ENCODE assay signal across 27 cellular contexts in genomic region chr14:59328410-59328809, GRCh38.
DNase-seq lines count a peak whose midpoint lies in the region; ATAC-seq and TF ChIP-seq lines count a peak whose summit lies in the region.
"Had no signal": no experiment of that assay in that cellular context is flagged by ENCODE, and none has a peak within 500 bp of the region (broad histone marks: within the 10 kb centered on the region; RNA-seq: fewer than 3 reads in every experiment).

No MANE protein-coding gene starts in this region.

- peak; percentile 56 for ATAC-seq in activated CD8-positive, alpha-beta T cell treated with anti-CD3 and anti-CD28 coated beads for 36 hours
- ATAC-seq in activated CD8-positive, alpha-beta T cell treated with anti-CD3 and anti-CD28 coated beads, Interleukin-2, amount 10 ng/mL, durations not matched to agents 7 days and 5 days: no peak
- ATAC-seq in RWPE2 (ENCODE audit: low read depth): peak; percentile 76
- ATAC-seq: CD8-positive, alpha-beta T cell; heart left ventricle had no signal

- no peak overlapping the region for H3K4me3 Mint-ChIP-seq in activated CD8-positive, alpha-beta T cell treated with anti-CD3 and anti-CD28 coated beads for 36 hours
- no peak overlapping the region for H3K4me3 Mint-ChIP-seq in activated CD8-positive, alpha-beta T cell treated with anti-CD3 and anti-CD28 coated beads, Interleukin-2, amount 10 ng/mL, durations not matched to agents 7 days and 5 days
- H3K4me3 Mint-ChIP-seq in CD4-positive, alpha-beta memory T cell: no peak overlapping the region
- H3K4me3 Mint-ChIP-seq in nephron progenitor cell: no peak overlapping the region
- H3K4me3 Mint-ChIP-seq: activated naive CD8-positive, alpha-beta T cell; CD8-positive, alpha-beta T cell; central memory CD8-positive, alpha-beta T cell; nephron had no signal

- H3K27ac Mint-ChIP-seq in activated CD8-positive, alpha-beta T cell treated with anti-CD3 and anti-CD28 coated beads for 36 hours: no peak overlapping the region
- H3K27ac Mint-ChIP-seq in activated CD8-positive, alpha-beta T cell treated with anti-CD3 and anti-CD28 coated beads, Interleukin-2, amount 10 ng/mL, durations not matched to agents 7 days and 5 days: no peak overlapping the region
- H3K27ac Mint-ChIP-seq in CD4-positive, alpha-beta memory T cell: peak overlapping the region in 1 of 7 donors; percentile 54
- no peak overlapping the region for H3K27ac Mint-ChIP-seq in nephron progenitor cell
- H3K27ac Mint-ChIP-seq: activated naive CD8-positive, alpha-beta T cell; activated T-helper 2 cell treated with anti-CD3 and anti-CD28 coated beads, Interferon-gamma antibody, Interleukin-2, Interleukin-4, amounts not matched to agents 10 μg/mL and 5 μg/mL and 100 μg/mL, durations not matched to agents 14 hours and 24 hours and 36 hours; CD8-positive, alpha-beta T cell; nephron had no signal

- H3K9me3 Mint-ChIP-seq in activated CD8-positive, alpha-beta T cell treated with anti-CD3 and anti-CD28 coated beads for 36 hours: no peaks in the 10 kb centered on the region
- H3K9me3 Mint-ChIP-seq in activated CD8-positive, alpha-beta T cell treated with anti-CD3 and anti-CD28 coated beads, Interleukin-2, amount 10 ng/mL, durations not matched to agents 7 days and 5 days (ENCODE audit: insufficient read depth): no peaks in the 10 kb centered on the region
- no peaks in the 10 kb centered on the region for H3K9me3 Mint-ChIP-seq in CD4-positive, alpha-beta memory T cell
- H3K9me3 Mint-ChIP-seq in nephron progenitor cell: no peaks in the 10 kb centered on the region
- H3K9me3 Mint-ChIP-seq: activated T-helper 2 cell treated with anti-CD3 and anti-CD28 coated beads, Interferon-gamma antibody, Interleukin-2, Interleukin-4, amounts not matched to agents 10 μg/mL and 5 μg/mL and 100 μg/mL, durations not matched to agents 14 hours and 24 hours and 36 hours; CD8-positive, alpha-beta T cell; central memory CD8-positive, alpha-beta T cell; nephron had no signal

- H3K27me3 Mint-ChIP-seq in activated CD8-positive, alpha-beta T cell treated with anti-CD3 and anti-CD28 coated beads for 36 hours: no peaks in the 10 kb centered on the region
- no peaks in the 10 kb centered on the region for H3K27me3 Mint-ChIP-seq in activated CD8-positive, alpha-beta T cell treated with anti-CD3 and anti-CD28 coated beads, Interleukin-2, amount 10 ng/mL, durations not matched to agents 7 days and 5 days (ENCODE audit: low read depth)
- H3K27me3 Mint-ChIP-seq in CD4-positive, alpha-beta memory T cell: no peaks in the 10 kb centered on the region
- no peaks in the 10 kb centered on the region for H3K27me3 Mint-ChIP-seq in nephron progenitor cell (ENCODE audit: low read depth, poor library complexity)
- H3K27me3 Mint-ChIP-seq: activated naive CD8-positive, alpha-beta T cell; central memory CD8-positive, alpha-beta T cell had no signal

- no peak for TF ChIP-seq CTCF in activated CD8-positive, alpha-beta T cell treated with anti-CD3 and anti-CD28 coated beads for 36 hours (IDR thresholded peaks at IDR 0.05)
- TF ChIP-seq CTCF in RWPE2 (IDR thresholded peaks at IDR 0.05; ENCODE audit: poor library complexity, severe bottlenecking) (no peak), fibroblast of mammary gland (conservative IDR thresholded peaks at IDR 0.05; ENCODE audit: control insufficient read depth, insufficient read depth, low read depth, low read length) (no peak), nephron progenitor cell (IDR thresholded peaks at IDR 0.05) (no peak)

- H3K27ac ChIP-seq in RWPE2 (ENCODE audit: poor library complexity, severe bottlenecking): no peak overlapping the region
- no peak overlapping the region for H3K27ac ChIP-seq in CD4-positive, alpha-beta memory T cell (ENCODE audit: low read depth, low read length)
- H3K27ac ChIP-seq: Peyer's patch, skin epidermis, tibial nerve had no signal

- intact Hi-C loops in activated CD8-positive, alpha-beta T cell treated with anti-CD3 and anti-CD28 coated beads for 36 hours (cut with micrococcal nuclease): no loop called here
- intact Hi-C loops in CD4-positive, alpha-beta memory T cell (cut with micrococcal nuclease): no loop called here

- H3K4me1 Mint-ChIP-seq in activated CD8-positive, alpha-beta T cell treated with anti-CD3 and anti-CD28 coated beads for 36 hours (ENCODE audit: low read depth): no peaks in the 10 kb centered on the region
- H3K4me1 Mint-ChIP-seq in activated CD8-positive, alpha-beta T cell treated with anti-CD3 and anti-CD28 coated beads, Interleukin-2, amount 10 ng/mL, durations not matched to agents 7 days and 5 days (ENCODE audit: low read depth): peaks cover 7% of the 10 kb centered on the region
- no peaks in the 10 kb centered on the region for H3K4me1 Mint-ChIP-seq in CD4-positive, alpha-beta memory T cell
- H3K4me1 Mint-ChIP-seq in nephron progenitor cell: peaks cover 12% of the 10 kb centered on the region
- H3K4me1 Mint-ChIP-seq: central memory CD8-positive, alpha-beta T cell had no signal

- H3K4me3 ChIP-seq in RWPE2 (ENCODE audit: severe bottlenecking) (no peak overlapping the region), fibroblast of mammary gland (ENCODE audit: control insufficient read depth, low read depth, low read length) (no peak overlapping the region)
- no peak overlapping the region for H3K4me3 ChIP-seq in CD4-positive, alpha-beta memory T cell (ENCODE audit: low read length in 2 of 2)
- H3K4me3 ChIP-seq: heart left ventricle, Peyer's patch, skin epidermis, tibial nerve had no signal

- no peaks in the 10 kb centered on the region for H3K27me3 ChIP-seq in RWPE2 (ENCODE audit: insufficient read depth, poor library complexity, severe bottlenecking)
- no peaks in the 10 kb centered on the region for H3K27me3 ChIP-seq in CD4-positive, alpha-beta memory T cell (ENCODE audit: insufficient read depth, low read length)
- H3K27me3 ChIP-seq: heart left ventricle, Peyer's patch, tibial nerve had no signal

- no peaks in the 10 kb centered on the region for H3K9me3 ChIP-seq in RWPE2 (ENCODE audit: severe bottlenecking)
- no peaks in the 10 kb centered on the region for H3K9me3 ChIP-seq in CD4-positive, alpha-beta memory T cell (ENCODE audit: control insufficient read depth in 1 of 2, low read length in 2 of 2)
- H3K9me3 ChIP-seq: heart left ventricle, Peyer's patch, tibial nerve had no signal

- peaks cover 25% of the 10 kb centered on the region for H3K36me3 ChIP-seq in RWPE2 (ENCODE audit: low read depth)
- peaks cover 4% of the 10 kb centered on the region for H3K36me3 ChIP-seq in CD4-positive, alpha-beta memory T cell (ENCODE audit: insufficient read depth, low read length)

- CTCF ChIA-PET in activated CD8-positive, alpha-beta T cell treated with anti-CD3 and anti-CD28 coated beads for 36 hours (lab: Charles Lee): no interaction called here
- CTCF ChIA-PET in activated CD8-positive, alpha-beta T cell treated with anti-CD3 and anti-CD28 coated beads, Interleukin-2, amount 10 ng/mL, durations not matched to agents 7 days and 5 days (lab: Charles Lee): interaction anchor here (1.0 kb wide), 1 partner anchor 12 kb away, joined by 4 read pairs; no protein-coding TSS in a partner anchor
- CTCF ChIA-PET in CD4-positive, alpha-beta memory T cell (lab: Charles Lee; ENCODE audit: partially characterized antibody): interaction anchor here (1.0 to 1.9 kb wide), 2 partner anchors 12 to 202 kb away, joined by 3 to 7 read pairs; no protein-coding TSS in a partner anchor

- peak; percentile 14 for DNase-seq in activated CD8-positive, alpha-beta T cell treated with anti-CD3 and anti-CD28 coated beads for 36 hours
- no peak for DNase-seq in activated CD8-positive, alpha-beta T cell treated with anti-CD3 and anti-CD28 coated beads, Interleukin-2, amount 10 ng/mL, durations not matched to agents 7 days and 5 days
- peak; percentile 33 for DNase-seq in HCEC 1CT
- no peak for DNase-seq in RWPE2 (ENCODE audit: low spot score)
- peak; percentile 30 for DNase-seq in fibroblast of mammary gland (ENCODE audit: low read depth)
- no peak for DNase-seq in CD4-positive, alpha-beta memory T cell
- DNase-seq in nephron progenitor cell: no peak
- no peak for DNase-seq in ureter (ENCODE audit: low spot score)
- DNase-seq: activated CD4-positive, alpha-beta T cell treated with anti-CD3 and anti-CD28 coated beads, Interleukin-2, amount 50 U/mL, for 48 hours; CD8-positive, alpha-beta T cell; DMS 273 treated with DMSO at 0.1 percent for 48 hours; GDM1; heart left ventricle; Kasumi-1; kidney; NCI-H1092 treated with DMSO at 0.1 percent for 48 hours; NCI-H187 treated with DMSO at 0.1 percent for 48 hours; NCI-H526; Peyer's patch; SIG-M5; T-helper 9 cell had no signal

- POLR2A ChIA-PET in activated CD8-positive, alpha-beta T cell treated with anti-CD3 and anti-CD28 coated beads for 36 hours (lab: Charles Lee): no interaction called here
- POLR2A ChIA-PET in activated CD8-positive, alpha-beta T cell treated with anti-CD3 and anti-CD28 coated beads, Interleukin-2, amount 10 ng/mL, durations not matched to agents 7 days and 5 days (lab: Charles Lee): no interaction called here
- POLR2A ChIA-PET in CD4-positive, alpha-beta memory T cell (lab: Charles Lee; ENCODE audit: partially characterized antibody): no interaction called here

- H3K4me1 ChIP-seq in RWPE2 (ENCODE audit: insufficient read depth, poor library complexity, severe bottlenecking): peaks cover 11% of the 10 kb centered on the region
- no peaks in the 10 kb centered on the region for H3K4me1 ChIP-seq in CD4-positive, alpha-beta memory T cell (ENCODE audit: insufficient read depth, low read length)
- H3K4me1 ChIP-seq: Peyer's patch had no signal

- H3K36me3 Mint-ChIP-seq in activated CD8-positive, alpha-beta T cell treated with anti-CD3 and anti-CD28 coated beads for 36 hours (ENCODE audit: low read depth): peaks cover 13% of the 10 kb centered on the region
- H3K36me3 Mint-ChIP-seq in activated CD8-positive, alpha-beta T cell treated with anti-CD3 and anti-CD28 coated beads, Interleukin-2, amount 10 ng/mL, durations not matched to agents 7 days and 5 days (ENCODE audit: low read depth): peaks cover 30% of the 10 kb centered on the region
- peaks cover 59 to 74% of the 10 kb centered on the region in 2 donors for H3K36me3 Mint-ChIP-seq in CD4-positive, alpha-beta memory T cell
- peaks cover 71% of the 10 kb centered on the region for H3K36me3 Mint-ChIP-seq in nephron progenitor cell (ENCODE audit: low read depth)

Comparison
In these comparisons a context has a peak if more than half of its experiments do, and no peak if none do; other contexts are left out.
1. DNase-seq: peak in activated CD8-positive, alpha-beta T cell treated with anti-CD3 and anti-CD28 coated beads for 36 hours (single experiment), HCEC 1CT (single experiment) and fibroblast of mammary gland (single experiment); none in activated CD8-positive, alpha-beta T cell treated with anti-CD3 and anti-CD28 coated beads, Interleukin-2, amount 10 ng/mL, durations not matched to agents 7 days and 5 days (single experiment), RWPE2 (single experiment), CD4-positive, alpha-beta memory T cell (0 of 5), nephron progenitor cell (single experiment) and ureter (single experiment).